ENCODE assay signal across 25 cellular contexts in the genomic region with DNA sequence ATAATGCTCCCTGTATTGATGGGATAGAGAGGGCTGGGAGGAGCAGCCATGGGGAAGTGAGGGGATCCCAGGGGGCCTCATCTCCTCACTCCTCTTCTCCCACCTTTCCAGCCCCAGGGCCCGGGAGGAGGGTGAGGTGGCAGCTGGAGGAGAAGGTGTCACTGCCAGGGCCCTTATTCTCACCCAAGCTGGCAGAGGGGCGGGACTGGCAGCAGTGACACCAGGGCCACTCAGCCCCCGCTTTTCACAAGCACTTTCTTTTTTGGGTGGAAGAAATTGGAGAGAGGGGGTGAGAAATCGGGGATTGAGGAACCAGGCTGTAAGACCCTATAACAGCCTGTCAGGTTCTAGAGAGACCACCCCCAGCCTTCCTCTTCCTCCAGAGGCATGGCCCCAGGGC. TPM values are rescaled to one million over a fixed set of nuclear protein-coding genes. Genes with fewer than 3 reads are reported as not detected.
DNase-seq lines count a peak whose midpoint lies in the region; ATAC-seq and TF ChIP-seq lines count a peak whose summit lies in the region.
"Had no signal": no experiment of that assay in that cellular context is flagged by ENCODE, and none has a peak within 500 bp of the region (broad histone marks: within the 10 kb centered on the region; RNA-seq: fewer than 3 reads in every experiment).

No MANE protein-coding gene starts in this region.

- no peak for ATAC-seq in activated CD4-positive, alpha-beta T cell treated with anti-CD3 and anti-CD28 coated beads for 36 hours
- no peak for ATAC-seq in CD8-positive, alpha-beta T cell

- H3K27ac ChIP-seq in CD8-positive, alpha-beta T cell (ENCODE audit: low read depth, low read length) = no peak overlapping the region
- H3K27ac ChIP-seq: SK-N-MC, stomach, tibial nerve had no signal

- peaks cover 27% of the 10 kb centered on the region for H3K4me1 ChIP-seq in CD8-positive, alpha-beta T cell (ENCODE audit: insufficient read depth, low read length)
- H3K4me1 ChIP-seq: HAP-1 had no signal

- no peak overlapping the region for H3K4me3 Mint-ChIP-seq in activated CD4-positive, alpha-beta T cell treated with anti-CD3 and anti-CD28 coated beads for 36 hours
- H3K4me3 Mint-ChIP-seq in CD8-positive, alpha-beta T cell = no peak overlapping the region
- peak overlapping the region; percentile 40 for H3K4me3 Mint-ChIP-seq in activated naive CD8-positive, alpha-beta T cell
- H3K4me3 Mint-ChIP-seq: activated B cell treated with CpG ODN at 0.5 μM for 24 hours had no signal

- peaks cover 21% of the 10 kb centered on the region for H3K36me3 Mint-ChIP-seq in activated CD4-positive, alpha-beta T cell treated with anti-CD3 and anti-CD28 coated beads for 36 hours (ENCODE audit: low read depth)
- H3K36me3 Mint-ChIP-seq in CD8-positive, alpha-beta T cell = peaks cover 9% of the 10 kb centered on the region
- peaks cover 2% of the 10 kb centered on the region for H3K36me3 Mint-ChIP-seq in activated naive CD8-positive, alpha-beta T cell

- H3K4me1 Mint-ChIP-seq in activated CD4-positive, alpha-beta T cell treated with anti-CD3 and anti-CD28 coated beads for 36 hours = peaks cover 71% of the 10 kb centered on the region
- peaks cover 47% of the 10 kb centered on the region for H3K4me1 Mint-ChIP-seq in CD8-positive, alpha-beta T cell (ENCODE audit: low read depth)
- peaks cover 57% of the 10 kb centered on the region for H3K4me1 Mint-ChIP-seq in activated naive CD8-positive, alpha-beta T cell (ENCODE audit: low read depth)

- CTCF ChIA-PET in activated CD4-positive, alpha-beta T cell treated with anti-CD3 and anti-CD28 coated beads for 36 hours (lab: Charles Lee) = interaction anchor here (0.7 to 9.4 kb wide), 7 partner anchors 8 to 787 kb away, joined by 3 to 112 read pairs (median 17); no protein-coding TSS in a partner anchor
- CTCF ChIA-PET in CD8-positive, alpha-beta T cell (lab: Charles Lee) = interaction anchor here (1.1 to 3.6 kb wide), 4 partner anchors 9 to 67 kb away, joined by 3 to 37 read pairs (median 8); no protein-coding TSS in a partner anchor

- H3K9me3 Mint-ChIP-seq in activated CD4-positive, alpha-beta T cell treated with anti-CD3 and anti-CD28 coated beads for 36 hours (ENCODE audit: low read depth) = no peaks in the 10 kb centered on the region
- no peaks in the 10 kb centered on the region for H3K9me3 Mint-ChIP-seq in CD8-positive, alpha-beta T cell
- no peaks in the 10 kb centered on the region for H3K9me3 Mint-ChIP-seq in activated naive CD8-positive, alpha-beta T cell (ENCODE audit: low read depth)
- H3K9me3 Mint-ChIP-seq: activated B cell treated with CpG ODN at 0.5 μM for 24 hours had no signal

- H3K27me3 ChIP-seq in CD8-positive, alpha-beta T cell (ENCODE audit: insufficient read depth, low read length) = no peaks in the 10 kb centered on the region

- no peaks in the 10 kb centered on the region for H3K36me3 ChIP-seq in CD8-positive, alpha-beta T cell (ENCODE audit: insufficient read depth, low read length)
- H3K36me3 ChIP-seq: HAP-1, stomach, tibial nerve had no signal

- no peak overlapping the region for H3K4me3 ChIP-seq in CD8-positive, alpha-beta T cell (ENCODE audit: low read depth, low read length)
- H3K4me3 ChIP-seq: HAP-1, SK-N-MC, stomach, tibial nerve had no signal

- H3K27me3 Mint-ChIP-seq in activated CD4-positive, alpha-beta T cell treated with anti-CD3 and anti-CD28 coated beads for 36 hours = no peaks in the 10 kb centered on the region
- H3K27me3 Mint-ChIP-seq in CD8-positive, alpha-beta T cell (ENCODE audit: low read depth) = peaks cover 12% of the 10 kb centered on the region
- no peaks in the 10 kb centered on the region for H3K27me3 Mint-ChIP-seq in activated naive CD8-positive, alpha-beta T cell

- no peak for TF ChIP-seq CTCF in CD8-positive, alpha-beta T cell (IDR thresholded peaks at IDR 0.05)

- no peaks in the 10 kb centered on the region for H3K9me3 ChIP-seq in CD8-positive, alpha-beta T cell (ENCODE audit: low read length)
- H3K9me3 ChIP-seq: HAP-1, stomach, tibial nerve had no signal

- POLR2A ChIA-PET in activated CD4-positive, alpha-beta T cell treated with anti-CD3 and anti-CD28 coated beads for 36 hours (lab: Charles Lee) = interaction anchor here (0.6 to 1.0 kb wide), 2 partner anchors 12 to 68 kb away, joined by 3 to 6 read pairs; no protein-coding TSS in a partner anchor
- POLR2A ChIA-PET in CD8-positive, alpha-beta T cell (lab: Charles Lee) = no interaction called here

- peak overlapping the region; percentile 68 for H3K27ac Mint-ChIP-seq in activated CD4-positive, alpha-beta T cell treated with anti-CD3 and anti-CD28 coated beads for 36 hours
- H3K27ac Mint-ChIP-seq in CD8-positive, alpha-beta T cell = peak overlapping the region; percentile 57
- no peak overlapping the region for H3K27ac Mint-ChIP-seq in activated naive CD8-positive, alpha-beta T cell
- H3K27ac Mint-ChIP-seq: activated B cell treated with CpG ODN at 0.5 μM for 24 hours had no signal

- intact Hi-C loops in activated CD4-positive, alpha-beta T cell treated with anti-CD3 and anti-CD28 coated beads for 36 hours (cut with DNase I, micrococcal nuclease) = loop anchor here in 1 of 2 experiments (5.0 kb wide), 1 partner anchor 68 kb away; no protein-coding TSS in a partner anchor
- intact Hi-C loops in CD8-positive, alpha-beta T cell (cut with DNase I, micrococcal nuclease) = no loop called here
- intact Hi-C loops in posterior vena cava (cut with DNase I) = no loop called here

- DNase-seq in activated CD4-positive, alpha-beta T cell treated with anti-CD3 and anti-CD28 coated beads for 36 hours = peak; percentile 25
- DNase-seq in activated CD4-positive, alpha-beta T cell treated with anti-CD3 and anti-CD28 coated beads for 1 hour = no peak
- no peak for DNase-seq in CD8-positive, alpha-beta T cell
- peak; percentile 58 for DNase-seq in posterior vena cava (ENCODE audit: low spot score)
- no peak for DNase-seq in NCI-H1417 (lab: John Stamatoyannopoulos, UW)
- DNase-seq in iPS-NIHi7 (ENCODE audit: extremely low spot score) = no peak
- DNase-seq in anterior cingulate cortex (lab: John Stamatoyannopoulos, UW) = no peak
- DNase-seq: activated B cell treated with CpG ODN at 0.5 μM for 24 hours, COR-L47, DMS79 treated with DMSO at 0.1 percent for 48 hours, NCI-H1417 treated with DMSO at 0.1 percent for 48 hours, NCI-H524, nucleus accumbens, small intestine, stomach, T1000 had no signal

RNA-seq across cellular contexts. Expression of a gene that starts 2.4 kb away (rescaled TPM):
- total RNA-seq in activated CD4-positive, alpha-beta T cell treated with anti-CD3 and anti-CD28 coated beads for 36 hours = 10 to 100 TPM; 73.4 to 76.8 TPM
- 10 to 100 TPM; 37.0 to 39.1 TPM for total RNA-seq in CD8-positive, alpha-beta T cell
- under 1 TPM; 0.48 to 0.65 TPM for total RNA-seq in posterior vena cava
- total RNA-seq: glomerular endothelial cell, M059J, myocyte, renal cortical epithelial cell, RPMI7951 had no signal

RNA-seq across cellular contexts. Expression of a gene that starts 36.7 kb away (rescaled TPM):
- 10 to 100 TPM; 21.8 to 23.1 TPM for total RNA-seq in activated CD4-positive, alpha-beta T cell treated with anti-CD3 and anti-CD28 coated beads for 36 hours
- total RNA-seq in CD8-positive, alpha-beta T cell = 1 to 10 TPM; 5.2 TPM
- total RNA-seq in posterior vena cava = 10 to 100 TPM; 10.7 to 13.8 TPM

Comparison
In these comparisons a context has a peak if more than half of its experiments do, and no peak if none do; other contexts are left out.
1. DNase-seq: peak in activated CD4-positive, alpha-beta T cell treated with anti-CD3 and anti-CD28 coated beads for 36 hours (single experiment) and posterior vena cava (single experiment); none in activated CD4-positive, alpha-beta T cell treated with anti-CD3 and anti-CD28 coated beads for 1 hour (single experiment), CD8-positive, alpha-beta T cell (0 of 7), NCI-H1417 (0 of 3), iPS-NIHi7 (single experiment) and anterior cingulate cortex (0 of 58).
2. RNA of a gene that starts 2.4 kb away (total RNA-seq): 73.4 to 76.8 TPM in activated CD4-positive, alpha-beta T cell treated with anti-CD3 and anti-CD28 coated beads for 36 hours and 37.0 to 39.1 TPM in CD8-positive, alpha-beta T cell; 0.48 to 0.65 TPM in posterior vena cava; every median in the first group is over 10 times any median in the second.